ENCODE assay signal across 17 cellular contexts in genomic region chr9:130379649-130379970, GRCh38.
DNase-seq lines count a peak whose midpoint lies in the region; ATAC-seq and TF ChIP-seq lines count a peak whose summit lies in the region.
"Had no signal": no experiment of that assay in that cellular context is flagged by ENCODE, and none has a peak within 500 bp of the region (broad histone marks: within the 10 kb centered on the region; RNA-seq: fewer than 3 reads in every experiment).

No MANE protein-coding gene starts in this region.

- no peaks in the 10 kb centered on the region for H3K4me1 Mint-ChIP-seq in osteocyte (ENCODE audit: unreplicated experiment)
- H3K4me1 Mint-ChIP-seq: CD4-positive, alpha-beta memory T cell had no signal

- peaks cover 15% of the 10 kb centered on the region for H3K27me3 Mint-ChIP-seq in osteocyte (ENCODE audit: unreplicated experiment)

- TF ChIP-seq CTCF in epithelial cell of proximal tubule (conservative IDR thresholded peaks at IDR 0.05; ENCODE audit: low read depth, low read length) (no peak), osteocyte (IDR thresholded peaks at IDR 0.05) (no peak)

- H3K9me3 Mint-ChIP-seq in osteocyte (ENCODE audit: unreplicated experiment), result no peaks in the 10 kb centered on the region
- H3K9me3 Mint-ChIP-seq: CD4-positive, alpha-beta memory T cell had no signal

- H3K27ac Mint-ChIP-seq in osteocyte (ENCODE audit: unreplicated experiment), result no peak overlapping the region
- H3K27ac Mint-ChIP-seq: CD4-positive, alpha-beta memory T cell had no signal

- no peak overlapping the region for H3K4me3 Mint-ChIP-seq in osteocyte (ENCODE audit: unreplicated experiment)
- H3K4me3 Mint-ChIP-seq: CD4-positive, alpha-beta memory T cell had no signal

- peak; percentile 55 for DNase-seq in ACHN
- DNase-seq in LHCN-M2 (ENCODE audit: low read depth), result peak; percentile 12
- peak; percentile 38 for DNase-seq in epithelial cell of proximal tubule (ENCODE audit: low read depth)
- peak; percentile 52 for DNase-seq in renal cortical epithelial cell (ENCODE audit: low read depth)
- no peak for DNase-seq in osteocyte (ENCODE audit: extremely low spot score, unreplicated experiment)
- no peak for DNase-seq in NCI-H1105 treated with DMSO at 0.1 percent for 48 hours (lab: John Stamatoyannopoulos, UW)
- DNase-seq: 8988T; C1 segment of cervical spinal cord; Calu3; CD4-positive, alpha-beta memory T cell; COR-L47; DND-41; GM23248; H7; HCEC 1CT had no signal

- H3K4me3 ChIP-seq in epithelial cell of proximal tubule (ENCODE audit: low read depth, low read length), result no peak overlapping the region
- H3K4me3 ChIP-seq: A549, GM23248 had no signal

- H3K36me3 Mint-ChIP-seq in osteocyte (ENCODE audit: unreplicated experiment), result no peaks in the 10 kb centered on the region
- H3K36me3 Mint-ChIP-seq: CD4-positive, alpha-beta memory T cell had no signal

- in situ Hi-C loops in ACHN (cut with HindIII; ENCODE audit: low pct_ligation_motif_present, low pct_unique_long_range_greater_than_20kb, low sequenced_read_pairs), result no loop called here

- ATAC-seq in GM18873 (IDR thresholded peaks at IDR 0.05; ENCODE audit: low FRiP score, unreplicated experiment), result no peak
- ATAC-seq: A549 had no signal

Comparison
In these comparisons a context has a peak if more than half of its experiments do, and no peak if none do; other contexts are left out.
1. DNase-seq: peak in ACHN (single experiment), LHCN-M2 (single experiment), epithelial cell of proximal tubule (single experiment) and renal cortical epithelial cell (single experiment); none in osteocyte (single experiment) and NCI-H1105 treated with DMSO at 0.1 percent for 48 hours (single experiment).